In genomic region chr1:9589144-9589718, GRCh38 we compare ENCODE assay signal across 8 cellular contexts. TPM values are rescaled to one million over a fixed set of nuclear protein-coding genes. Genes with fewer than 3 reads are reported as not detected.
A peak's percentile ranks its signal among the peaks of the same experiment; 100 is the strongest.
DNase-seq lines count a peak whose midpoint lies in the region; ATAC-seq and TF ChIP-seq lines count a peak whose summit lies in the region.

No MANE protein-coding gene starts in this region.

- peaks cover 0 to 2% of the 10 kb centered on the region in 2 donors for H3K36me3 ChIP-seq in lung (ENCODE audit: control insufficient read depth in 2 of 2, insufficient read depth in 2 of 2, low read length in 2 of 2)

- DNase-seq in NCI-H748 (lab: John Stamatoyannopoulos, UW; ENCODE audit: unreplicated experiment) (peak; percentile 40), NCI-H748 treated with DMSO at 0.1 percent for 48 hours (lab: John Stamatoyannopoulos, UW) (no peak), T-helper 9 cell (peak; percentile 25), chondrocyte (ENCODE audit: low spot score) (no peak), lung (ENCODE audit: low spot score) (peak; percentile 28), NCI-H2081 treated with DMSO at 0.1 percent for 48 hours (lab: John Stamatoyannopoulos, UW) (no peak)
- peak; percentile 29 to 69 for DNase-seq in stimulated activated effector memory CD8-positive, alpha-beta T cell treated with anti-CD3 and anti-CD28 coated beads, Interleukin-12 subunit alpha, Interleukin-12 subunit beta, amount 100 ng/mL, for 72 hours (ENCODE audit: low spot score in 2 of 2)

- H3K4me1 Mint-ChIP-seq in chondrocyte (ENCODE audit: low read depth): peaks cover 25% of the 10 kb centered on the region
- peaks cover 44% of the 10 kb centered on the region for H3K4me1 Mint-ChIP-seq in stimulated activated effector memory CD8-positive, alpha-beta T cell treated with anti-CD3 and anti-CD28 coated beads, Interleukin-12 subunit alpha, Interleukin-12 subunit beta, amount 100 ng/mL, for 72 hours

- no peaks in the 10 kb centered on the region for H3K27me3 Mint-ChIP-seq in chondrocyte (ENCODE audit: low read depth)

- H3K9me3 Mint-ChIP-seq in chondrocyte (ENCODE audit: low read depth): no peaks in the 10 kb centered on the region
- H3K9me3 Mint-ChIP-seq in stimulated activated effector memory CD8-positive, alpha-beta T cell treated with anti-CD3 and anti-CD28 coated beads, Interleukin-12 subunit alpha, Interleukin-12 subunit beta, amount 100 ng/mL, for 72 hours: no peaks in the 10 kb centered on the region

- H3K9me3 ChIP-seq in lung (ENCODE audit: control insufficient read depth in 2 of 2, insufficient read depth in 1 of 2, low read length in 1 of 2): no peaks in the 10 kb centered on the region

- no peak overlapping the region for H3K27ac Mint-ChIP-seq in chondrocyte (ENCODE audit: unreplicated experiment)
- H3K27ac Mint-ChIP-seq in stimulated activated effector memory CD8-positive, alpha-beta T cell treated with anti-CD3 and anti-CD28 coated beads, Interleukin-12 subunit alpha, Interleukin-12 subunit beta, amount 100 ng/mL, for 72 hours: peak overlapping the region; percentile 65

- H3K4me1 ChIP-seq in lung (ENCODE audit: control insufficient read depth in 2 of 2, insufficient read depth in 2 of 2, low read length in 2 of 2): peaks cover 13 to 23% of the 10 kb centered on the region in 2 donors

- peak overlapping the region; percentile 65 for H3K4me3 ChIP-seq in lung

- 0 to 1% methylated on average over 35 to 63 of the region's 63 CpGs for WGBS in lung, 2 donors

- no peaks in the 10 kb centered on the region for H3K27me3 ChIP-seq in lung (ENCODE audit: control insufficient read depth, insufficient read depth)

- ATAC-seq in HG03280 (IDR thresholded peaks at IDR 0.05; ENCODE audit: unreplicated experiment) (peak; percentile 15), lung (ENCODE audit: insufficient read depth, low FRiP score) (no peak)
- peak; percentile 47 for ATAC-seq in stimulated activated effector memory CD8-positive, alpha-beta T cell treated with anti-CD3 and anti-CD28 coated beads, Interleukin-12 subunit alpha, Interleukin-12 subunit beta, amount 100 ng/mL, for 72 hours

- TF ChIP-seq CTCF in chondrocyte (IDR thresholded peaks at IDR 0.05) (no peak), lung (IDR thresholded peaks at IDR 0.05; ENCODE audit: control extremely low read depth, extremely low read depth) (no peak)

- H3K27ac ChIP-seq in lung (ENCODE audit: low read depth in 1 of 2, low read length in 1 of 2): peak overlapping the region in 1 of 2 donors; percentile 20

- H3K4me3 Mint-ChIP-seq in chondrocyte (ENCODE audit: unreplicated experiment): peak overlapping the region; percentile 71
- peak overlapping the region; percentile 82 for H3K4me3 Mint-ChIP-seq in stimulated activated effector memory CD8-positive, alpha-beta T cell treated with anti-CD3 and anti-CD28 coated beads, Interleukin-12 subunit alpha, Interleukin-12 subunit beta, amount 100 ng/mL, for 72 hours

- H3K36me3 Mint-ChIP-seq in chondrocyte (ENCODE audit: low read depth): no peaks in the 10 kb centered on the region
- H3K36me3 Mint-ChIP-seq in stimulated activated effector memory CD8-positive, alpha-beta T cell treated with anti-CD3 and anti-CD28 coated beads, Interleukin-12 subunit alpha, Interleukin-12 subunit beta, amount 100 ng/mL, for 72 hours: no peaks in the 10 kb centered on the region

RNA-seq across cellular contexts. Expression of gene TMEM201, which starts 0.5 kb away (rescaled TPM):
- total RNA-seq in chondrocyte (10.4 to 13.4 TPM (median 10.6 TPM) in 3 replicates), lung (10 to 100 TPM in 1 of 2 donors, 1 to 10 TPM in 1; 6.5 to 10.8 TPM)
- polyA plus RNA-seq in lung: 1 to 10 TPM; 4.5 to 5.0 TPM

RNA-seq across cellular contexts. Expression of gene SLC25A33, which starts 50.0 kb away (rescaled TPM):
- total RNA-seq in chondrocyte (5.9 to 6.8 TPM (median 6.6 TPM) in 3 replicates), lung (1 to 10 TPM; 3.2 to 5.2 TPM)
- polyA plus RNA-seq in lung: 1 to 10 TPM; 4.3 to 4.7 TPM

Comparison
In these comparisons a context has a peak if more than half of its experiments do, and no peak if none do; other contexts are left out.
1. DNase-seq: peak in NCI-H748 (single experiment), T-helper 9 cell (single experiment), lung (single experiment) and stimulated activated effector memory CD8-positive, alpha-beta T cell treated with anti-CD3 and anti-CD28 coated beads, Interleukin-12 subunit alpha, Interleukin-12 subunit beta, amount 100 ng/mL, for 72 hours (2 of 2); none in NCI-H748 treated with DMSO at 0.1 percent for 48 hours (single experiment), chondrocyte (single experiment) and NCI-H2081 treated with DMSO at 0.1 percent for 48 hours (single experiment).